8 cellular contexts compared by ENCODE assay signal in genomic region chr6:109793793-109794192, GRCh38.
DNase-seq lines count a peak whose midpoint lies in the region; ATAC-seq and TF ChIP-seq lines count a peak whose summit lies in the region.

No MANE protein-coding gene starts in this region.

- TF ChIP-seq CTCF in lung (IDR thresholded peaks at IDR 0.05; ENCODE audit: control extremely low read depth, extremely low read depth) (no peak), WERI-Rb-1 (IDR thresholded peaks at IDR 0.05; ENCODE audit: low read depth, low read length) (no peak)

- no peaks in the 10 kb centered on the region for H3K27me3 ChIP-seq in lung (ENCODE audit: control insufficient read depth, insufficient read depth)
- no peaks in the 10 kb centered on the region for H3K27me3 ChIP-seq in H7 (ENCODE audit: control insufficient read depth, insufficient read depth, low read length)
- no peaks in the 10 kb centered on the region for H3K27me3 ChIP-seq in WERI-Rb-1 (ENCODE audit: insufficient read depth, low read depth, severe bottlenecking)

- H3K27ac ChIP-seq in lung (ENCODE audit: low read depth in 1 of 2, low read length in 1 of 2) (peak overlapping the region in 1 of 2 donors; percentile 51), WERI-Rb-1 (no peak overlapping the region)

- no peak overlapping the region for H3K4me3 ChIP-seq in lung
- H3K4me3 ChIP-seq in H7 (ENCODE audit: insufficient read depth, low read depth, low read length): no peak overlapping the region
- H3K4me3 ChIP-seq in WERI-Rb-1 (ENCODE audit: low read depth, low read length): no peak overlapping the region

- H3K4me1 ChIP-seq in lung (ENCODE audit: control insufficient read depth in 2 of 2, insufficient read depth in 2 of 2, low read length in 2 of 2): peaks cover 4 to 10% of the 10 kb centered on the region in 2 donors

- H3K36me3 ChIP-seq in lung (ENCODE audit: control insufficient read depth in 2 of 2, insufficient read depth in 2 of 2, low read length in 2 of 2): peaks cover 0 to 2% of the 10 kb centered on the region in 2 donors
- H3K36me3 ChIP-seq in H7 (replicated peaks; ENCODE audit: control insufficient read depth, insufficient read depth, low read length): no peaks in the 10 kb centered on the region; the same call in 1 of the 2 replicates
- H3K36me3 ChIP-seq in WERI-Rb-1: no peaks in the 10 kb centered on the region

- H3K9me3 ChIP-seq in lung (ENCODE audit: control insufficient read depth in 2 of 2, insufficient read depth in 1 of 2, low read length in 1 of 2) (no peaks in the 10 kb centered on the region), WERI-Rb-1 (ENCODE audit: severe bottlenecking) (no peaks in the 10 kb centered on the region)

- 27 to 79% methylated on average over 1 of the region's 1 CpG for WGBS in lung, 2 donors

- ATAC-seq in GM19351 (IDR thresholded peaks at IDR 0.05; ENCODE audit: unreplicated experiment) (peak; percentile 41), lung (ENCODE audit: insufficient read depth, low FRiP score) (peak; percentile 92), GM19328 (IDR thresholded peaks at IDR 0.05; ENCODE audit: unreplicated experiment) (no peak)

- DNase-seq in NCI-H2029 treated with DMSO at 0.1 percent for 48 hours (lab: John Stamatoyannopoulos, UW) (peak; percentile 64), brain pericyte (ENCODE audit: low read depth, low spot score) (peak; percentile 44), lung (ENCODE audit: low spot score) (peak; percentile 29), H7 (no peak), WERI-Rb-1 (no peak)
- DNase-seq in activated CD8-positive, alpha-beta memory T cell treated with anti-CD3 and anti-CD28 coated beads, Interleukin-2, amount 50 U/mL, for 48 hours: no peak

Comparison
In these comparisons a context has a peak if more than half of its experiments do, and no peak if none do; other contexts are left out.
1. DNase-seq: peak in NCI-H2029 treated with DMSO at 0.1 percent for 48 hours (single experiment), brain pericyte (single experiment) and lung (single experiment); none in H7 (single experiment), WERI-Rb-1 (single experiment) and activated CD8-positive, alpha-beta memory T cell treated with anti-CD3 and anti-CD28 coated beads, Interleukin-2, amount 50 U/mL, for 48 hours (single experiment).